ENCODE assay signal across 14 cellular contexts in the genomic region with DNA sequence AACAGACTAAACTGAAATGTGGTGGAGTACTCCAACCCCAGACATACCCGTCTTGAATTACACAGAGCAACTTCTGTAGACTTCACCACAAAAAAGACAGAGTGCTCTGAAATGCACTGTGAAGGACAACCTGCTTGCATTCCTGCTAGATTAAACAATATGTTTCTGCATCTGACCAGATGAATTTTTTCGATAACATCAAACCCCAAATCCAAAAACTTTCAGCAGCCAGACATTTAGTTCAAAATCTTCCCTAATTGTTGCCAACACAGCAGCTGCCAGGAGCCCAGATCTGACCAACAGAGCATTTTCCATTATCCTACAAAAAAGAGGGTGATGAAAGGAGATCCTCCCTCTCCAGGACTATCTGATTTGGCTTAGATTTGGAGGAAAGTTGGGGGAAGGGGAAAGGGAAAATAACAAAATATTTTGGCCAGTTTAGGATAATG.
A peak's percentile ranks its signal among the peaks of the same experiment; 100 is the strongest.
DNase-seq lines count a peak whose midpoint lies in the region; ATAC-seq and TF ChIP-seq lines count a peak whose summit lies in the region.
"Had no signal": no experiment of that assay in that cellular context is flagged by ENCODE, and none has a peak within 500 bp of the region (broad histone marks: within the 10 kb centered on the region; RNA-seq: fewer than 3 reads in every experiment).

No MANE protein-coding gene starts in this region.

- H3K9me3 ChIP-seq in left lung = no peaks in the 10 kb centered on the region
- H3K9me3 ChIP-seq: suprapubic skin had no signal

- H3K36me3 ChIP-seq in left lung = no peaks in the 10 kb centered on the region
- H3K36me3 ChIP-seq: suprapubic skin had no signal

- DNase-seq in AG08395 (ENCODE audit: low spot score) (peak; percentile 84), HS-5 (ENCODE audit: low read depth) (peak; percentile 45), astrocyte of the spinal cord (ENCODE audit: low read depth, low spot score) (peak; percentile 97), left lung (peak in 1 of 2 donors; percentile 42), NCI-H2227 treated with DMSO at 0.1 percent for 48 hours (lab: John Stamatoyannopoulos, UW) (no peak), D341Med (ENCODE audit: low spot score) (no peak), anterior cingulate cortex (lab: John Stamatoyannopoulos, UW) (no peak)
- DNase-seq: activated T-cell treated with anti-CD3 and anti-CD28 coated beads, Interleukin-2, amount 50 U/mL, for 72 hours; foreskin melanocyte; NCI-H526 had no signal

- H3K27ac ChIP-seq in left lung = peak overlapping the region in 1 of 2 donors; percentile 5
- H3K27ac ChIP-seq: C4-2B, suprapubic skin had no signal

- H3K4me3 ChIP-seq in astrocyte of the spinal cord (ENCODE audit: low read depth, low read length) = no peak overlapping the region
- no peak overlapping the region for H3K4me3 ChIP-seq in left lung
- H3K4me3 ChIP-seq: suprapubic skin had no signal

- no peaks in the 10 kb centered on the region for H3K27me3 ChIP-seq in left lung
- H3K27me3 ChIP-seq: suprapubic skin had no signal

- ATAC-seq in left lung (peak; percentile 80), GM19023 (IDR thresholded peaks at IDR 0.05; ENCODE audit: unreplicated experiment) (no peak)
- ATAC-seq: activated T-cell treated with anti-CD3 and anti-CD28 coated beads, Interleukin-2, amount 50 U/mL, for 72 hours; HCT116 had no signal

- no peaks in the 10 kb centered on the region for H3K4me1 ChIP-seq in left lung
- H3K4me1 ChIP-seq: suprapubic skin had no signal

- in situ Hi-C loops in astrocyte of the spinal cord (cut with HindIII; ENCODE audit: low sequenced_read_pairs) = no loop called here

- intact Hi-C loops in left lung (cut with DNase I) = no loop called here

- no peak for TF ChIP-seq CTCF in astrocyte of the spinal cord (IDR thresholded peaks at IDR 0.05; ENCODE audit: low read depth, low read length)
- no peak for TF ChIP-seq CTCF in left lung (IDR thresholded peaks at IDR 0.05)

Comparison
In these comparisons a context has a peak if more than half of its experiments do, and no peak if none do; other contexts are left out.
1. DNase-seq: peak in AG08395 (single experiment), HS-5 (single experiment) and astrocyte of the spinal cord (single experiment); none in NCI-H2227 treated with DMSO at 0.1 percent for 48 hours (single experiment), D341Med (single experiment) and anterior cingulate cortex (0 of 58).